ENCODE assay signal across 1 cellular context in genomic region chr16:2874584-2875362, GRCh38.
A peak's percentile ranks its signal among the peaks of the same experiment; 100 is the strongest.
TF ChIP-seq lines count a peak whose summit lies in the region.

No MANE protein-coding gene starts in this region.

TF ChIP-seq in HepG2, 621 proteins besides CTCF, POLR2A, EP300 and RAD21 (continued from another document and continues in another):
- no peak for TF ChIP-seq ZNF704 (CRISPR knock-in tag; IDR thresholded peaks at IDR 0.05; ENCODE audit: borderline replicate concordance)
- TF ChIP-seq ZNF282 (IDR thresholded peaks at IDR 0.05; ENCODE audit: partially characterized antibody) = no peak
- TF ChIP-seq TP53 (CRISPR knock-in tag; conservative IDR thresholded peaks at IDR 0.05) = no peak
- TF ChIP-seq ZBTB38 (CRISPR knock-in tag; IDR thresholded peaks at IDR 0.05) = no peak; the same call in 1 of the 2 replicates
- TF ChIP-seq, protein P1, sequence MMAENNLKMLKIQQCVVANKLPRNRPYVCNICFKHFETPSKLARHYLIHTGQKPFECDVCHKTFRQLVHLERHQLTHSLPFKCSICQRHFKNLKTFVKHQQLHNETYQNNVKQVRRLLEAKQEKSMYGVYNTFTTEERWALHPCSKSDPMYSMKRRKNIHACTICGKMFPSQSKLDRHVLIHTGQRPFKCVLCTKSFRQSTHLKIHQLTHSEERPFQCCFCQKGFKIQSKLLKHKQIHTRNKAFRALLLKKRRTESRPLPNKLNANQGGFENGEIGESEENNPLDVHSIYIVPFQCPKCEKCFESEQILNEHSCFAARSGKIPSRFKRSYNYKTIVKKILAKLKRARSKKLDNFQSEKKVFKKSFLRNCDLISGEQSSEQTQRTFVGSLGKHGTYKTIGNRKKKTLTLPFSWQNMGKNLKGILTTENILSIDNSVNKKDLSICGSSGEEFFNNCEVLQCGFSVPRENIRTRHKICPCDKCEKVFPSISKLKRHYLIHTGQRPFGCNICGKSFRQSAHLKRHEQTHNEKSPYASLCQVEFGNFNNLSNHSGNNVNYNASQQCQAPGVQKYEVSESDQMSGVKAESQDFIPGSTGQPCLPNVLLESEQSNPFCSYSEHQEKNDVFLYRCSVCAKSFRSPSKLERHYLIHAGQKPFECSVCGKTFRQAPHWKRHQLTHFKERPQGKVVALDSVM (CRISPR knock-in tag; IDR thresholded peaks at IDR 0.05) = 0 out of 2 replicates have a peak, but pooled peaks have one; percentile 14
- TF ChIP-seq, protein P2, sequence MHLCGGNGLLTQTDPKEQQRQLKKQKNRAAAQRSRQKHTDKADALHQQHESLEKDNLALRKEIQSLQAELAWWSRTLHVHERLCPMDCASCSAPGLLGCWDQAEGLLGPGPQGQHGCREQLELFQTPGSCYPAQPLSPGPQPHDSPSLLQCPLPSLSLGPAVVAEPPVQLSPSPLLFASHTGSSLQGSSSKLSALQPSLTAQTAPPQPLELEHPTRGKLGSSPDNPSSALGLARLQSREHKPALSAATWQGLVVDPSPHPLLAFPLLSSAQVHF (CRISPR knock-in tag; IDR thresholded peaks at IDR 0.05) = no peak
- TF ChIP-seq ZSCAN25 (CRISPR knock-in tag; IDR thresholded peaks at IDR 0.05) = no peak
- peak; percentile 38; the same call in 1 of the 2 replicates for TF ChIP-seq HOXA3 (CRISPR knock-in tag; IDR thresholded peaks at IDR 0.05)
- peak; percentile 33; the same call in 1 of the 2 replicates for TF ChIP-seq ZNF768 (CRISPR knock-in tag; IDR thresholded peaks at IDR 0.05)
- TF ChIP-seq ONECUT2 (CRISPR knock-in tag; IDR thresholded peaks at IDR 0.05) = no peak
- 0 out of 2 replicates have a peak, but pooled peaks have one; percentile 27 for TF ChIP-seq ZNF614 (CRISPR knock-in tag; IDR thresholded peaks at IDR 0.05; ENCODE audit: borderline replicate concordance)
- TF ChIP-seq ATF7 (IDR thresholded peaks at IDR 0.05) = no peak
- no peak for TF ChIP-seq ATF7 (CRISPR knock-in tag; IDR thresholded peaks at IDR 0.05)
- TF ChIP-seq ZNF644 (CRISPR knock-in tag; IDR thresholded peaks at IDR 0.05; ENCODE audit: low read depth) = no peak
- TF ChIP-seq NFIC (IDR thresholded peaks at IDR 0.05; ENCODE audit: low read length) = no peak
- TF ChIP-seq ZFP1 (CRISPR knock-in tag; IDR thresholded peaks at IDR 0.05) = no peak
- TF ChIP-seq, protein P3, sequence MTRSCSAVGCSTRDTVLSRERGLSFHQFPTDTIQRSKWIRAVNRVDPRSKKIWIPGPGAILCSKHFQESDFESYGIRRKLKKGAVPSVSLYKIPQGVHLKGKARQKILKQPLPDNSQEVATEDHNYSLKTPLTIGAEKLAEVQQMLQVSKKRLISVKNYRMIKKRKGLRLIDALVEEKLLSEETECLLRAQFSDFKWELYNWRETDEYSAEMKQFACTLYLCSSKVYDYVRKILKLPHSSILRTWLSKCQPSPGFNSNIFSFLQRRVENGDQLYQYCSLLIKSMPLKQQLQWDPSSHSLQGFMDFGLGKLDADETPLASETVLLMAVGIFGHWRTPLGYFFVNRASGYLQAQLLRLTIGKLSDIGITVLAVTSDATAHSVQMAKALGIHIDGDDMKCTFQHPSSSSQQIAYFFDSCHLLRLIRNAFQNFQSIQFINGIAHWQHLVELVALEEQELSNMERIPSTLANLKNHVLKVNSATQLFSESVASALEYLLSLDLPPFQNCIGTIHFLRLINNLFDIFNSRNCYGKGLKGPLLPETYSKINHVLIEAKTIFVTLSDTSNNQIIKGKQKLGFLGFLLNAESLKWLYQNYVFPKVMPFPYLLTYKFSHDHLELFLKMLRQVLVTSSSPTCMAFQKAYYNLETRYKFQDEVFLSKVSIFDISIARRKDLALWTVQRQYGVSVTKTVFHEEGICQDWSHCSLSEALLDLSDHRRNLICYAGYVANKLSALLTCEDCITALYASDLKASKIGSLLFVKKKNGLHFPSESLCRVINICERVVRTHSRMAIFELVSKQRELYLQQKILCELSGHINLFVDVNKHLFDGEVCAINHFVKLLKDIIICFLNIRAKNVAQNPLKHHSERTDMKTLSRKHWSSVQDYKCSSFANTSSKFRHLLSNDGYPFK (CRISPR knock-in tag; IDR thresholded peaks at IDR 0.05; ENCODE audit: borderline replicate concordance) = no peak
- peak; percentile 62 for TF ChIP-seq SAP130 (CRISPR knock-in tag; IDR thresholded peaks at IDR 0.05; ENCODE audit: low read depth)
- TF ChIP-seq HMG20B (CRISPR knock-in tag; conservative IDR thresholded peaks at IDR 0.05) = no peak
- TF ChIP-seq ZEB1 (IDR thresholded peaks at IDR 0.05; ENCODE audit: insufficient replicate concordance, low read depth) = no peak
- TF ChIP-seq, protein P4, sequence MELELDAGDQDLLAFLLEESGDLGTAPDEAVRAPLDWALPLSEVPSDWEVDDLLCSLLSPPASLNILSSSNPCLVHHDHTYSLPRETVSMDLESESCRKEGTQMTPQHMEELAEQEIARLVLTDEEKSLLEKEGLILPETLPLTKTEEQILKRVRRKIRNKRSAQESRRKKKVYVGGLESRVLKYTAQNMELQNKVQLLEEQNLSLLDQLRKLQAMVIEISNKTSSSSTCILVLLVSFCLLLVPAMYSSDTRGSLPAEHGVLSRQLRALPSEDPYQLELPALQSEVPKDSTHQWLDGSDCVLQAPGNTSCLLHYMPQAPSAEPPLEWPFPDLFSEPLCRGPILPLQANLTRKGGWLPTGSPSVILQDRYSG (CRISPR knock-in tag; IDR thresholded peaks at IDR 0.05) = no peak
- no peak for TF ChIP-seq ZNF180 (CRISPR knock-in tag; IDR thresholded peaks at IDR 0.05; ENCODE audit: borderline replicate concordance, low read depth)
- no peak for TF ChIP-seq SIN3B (IDR thresholded peaks at IDR 0.05; ENCODE audit: low read length)
- no peak for TF ChIP-seq ZNF354B (CRISPR knock-in tag; IDR thresholded peaks at IDR 0.05)
- TF ChIP-seq TFDP2 (CRISPR knock-in tag; IDR thresholded peaks at IDR 0.05) = 0 out of 2 replicates have a peak, but pooled peaks have one; percentile 25
- TF ChIP-seq, protein P5, sequence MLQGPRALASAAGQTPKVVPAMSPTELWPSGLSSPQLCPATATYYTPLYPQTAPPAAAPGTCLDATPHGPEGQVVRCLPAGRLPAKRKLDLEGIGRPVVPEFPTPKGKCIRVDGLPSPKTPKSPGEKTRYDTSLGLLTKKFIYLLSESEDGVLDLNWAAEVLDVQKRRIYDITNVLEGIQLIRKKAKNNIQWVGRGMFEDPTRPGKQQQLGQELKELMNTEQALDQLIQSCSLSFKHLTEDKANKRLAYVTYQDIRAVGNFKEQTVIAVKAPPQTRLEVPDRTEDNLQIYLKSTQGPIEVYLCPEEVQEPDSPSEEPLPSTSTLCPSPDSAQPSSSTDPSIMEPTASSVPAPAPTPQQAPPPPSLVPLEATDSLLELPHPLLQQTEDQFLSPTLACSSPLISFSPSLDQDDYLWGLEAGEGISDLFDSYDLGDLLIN (CRISPR knock-in tag; IDR thresholded peaks at IDR 0.05; ENCODE audit: borderline replicate concordance) = no peak
- no peak for TF ChIP-seq AHR (CRISPR knock-in tag; IDR thresholded peaks at IDR 0.05)
- TF ChIP-seq KDM2A (CRISPR knock-in tag; IDR thresholded peaks at IDR 0.05; ENCODE audit: borderline replicate concordance, low read depth) = peak; percentile 87
- TF ChIP-seq ZSCAN5A (CRISPR knock-in tag; IDR thresholded peaks at IDR 0.05; ENCODE audit: borderline replicate concordance) = no peak
- 0 out of 2 replicates have a peak, but pooled peaks have one; percentile 62 for TF ChIP-seq RCOR2 (CRISPR knock-in tag; IDR thresholded peaks at IDR 0.05)
- no peak for TF ChIP-seq SRSF9 (IDR thresholded peaks at IDR 0.05; ENCODE audit: borderline replicate concordance, insufficient read depth, low read depth, low read length, poor library complexity, severe bottlenecking)
- TF ChIP-seq, protein P6, sequence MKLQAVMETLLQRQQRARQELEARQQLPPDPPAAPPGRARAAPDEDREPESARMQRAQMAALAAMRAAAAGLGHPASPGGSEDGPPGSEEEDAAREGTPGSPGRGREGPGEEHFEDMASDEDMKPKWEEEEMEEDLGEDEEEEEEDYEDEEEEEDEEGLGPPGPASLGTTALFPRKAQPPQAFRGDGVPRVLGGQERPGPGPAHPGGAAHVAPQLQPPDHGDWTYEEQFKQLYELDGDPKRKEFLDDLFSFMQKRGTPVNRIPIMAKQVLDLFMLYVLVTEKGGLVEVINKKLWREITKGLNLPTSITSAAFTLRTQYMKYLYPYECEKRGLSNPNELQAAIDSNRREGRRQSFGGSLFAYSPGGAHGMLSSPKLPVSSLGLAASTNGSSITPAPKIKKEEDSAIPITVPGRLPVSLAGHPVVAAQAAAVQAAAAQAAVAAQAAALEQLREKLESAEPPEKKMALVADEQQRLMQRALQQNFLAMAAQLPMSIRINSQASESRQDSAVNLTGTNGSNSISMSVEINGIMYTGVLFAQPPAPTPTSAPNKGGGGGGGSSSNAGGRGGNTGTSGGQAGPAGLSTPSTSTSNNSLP (IDR thresholded peaks at IDR 0.05; ENCODE audit: low read depth, low read length) = no peak
- 0 out of 2 replicates have a peak, but pooled peaks have one; percentile 36 for TF ChIP-seq KLF11 (CRISPR knock-in tag; IDR thresholded peaks at IDR 0.05)
- TF ChIP-seq, protein P7, sequence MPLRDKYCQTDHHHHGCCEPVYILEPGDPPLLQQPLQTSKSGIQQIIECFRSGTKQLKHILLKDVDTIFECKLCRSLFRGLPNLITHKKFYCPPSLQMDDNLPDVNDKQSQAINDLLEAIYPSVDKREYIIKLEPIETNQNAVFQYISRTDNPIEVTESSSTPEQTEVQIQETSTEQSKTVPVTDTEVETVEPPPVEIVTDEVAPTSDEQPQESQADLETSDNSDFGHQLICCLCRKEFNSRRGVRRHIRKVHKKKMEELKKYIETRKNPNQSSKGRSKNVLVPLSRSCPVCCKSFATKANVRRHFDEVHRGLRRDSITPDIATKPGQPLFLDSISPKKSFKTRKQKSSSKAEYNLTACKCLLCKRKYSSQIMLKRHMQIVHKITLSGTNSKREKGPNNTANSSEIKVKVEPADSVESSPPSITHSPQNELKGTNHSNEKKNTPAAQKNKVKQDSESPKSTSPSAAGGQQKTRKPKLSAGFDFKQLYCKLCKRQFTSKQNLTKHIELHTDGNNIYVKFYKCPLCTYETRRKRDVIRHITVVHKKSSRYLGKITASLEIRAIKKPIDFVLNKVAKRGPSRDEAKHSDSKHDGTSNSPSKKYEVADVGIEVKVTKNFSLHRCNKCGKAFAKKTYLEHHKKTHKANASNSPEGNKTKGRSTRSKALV (CRISPR knock-in tag; IDR thresholded peaks at IDR 0.05) = no peak
- TF ChIP-seq, protein P8, sequence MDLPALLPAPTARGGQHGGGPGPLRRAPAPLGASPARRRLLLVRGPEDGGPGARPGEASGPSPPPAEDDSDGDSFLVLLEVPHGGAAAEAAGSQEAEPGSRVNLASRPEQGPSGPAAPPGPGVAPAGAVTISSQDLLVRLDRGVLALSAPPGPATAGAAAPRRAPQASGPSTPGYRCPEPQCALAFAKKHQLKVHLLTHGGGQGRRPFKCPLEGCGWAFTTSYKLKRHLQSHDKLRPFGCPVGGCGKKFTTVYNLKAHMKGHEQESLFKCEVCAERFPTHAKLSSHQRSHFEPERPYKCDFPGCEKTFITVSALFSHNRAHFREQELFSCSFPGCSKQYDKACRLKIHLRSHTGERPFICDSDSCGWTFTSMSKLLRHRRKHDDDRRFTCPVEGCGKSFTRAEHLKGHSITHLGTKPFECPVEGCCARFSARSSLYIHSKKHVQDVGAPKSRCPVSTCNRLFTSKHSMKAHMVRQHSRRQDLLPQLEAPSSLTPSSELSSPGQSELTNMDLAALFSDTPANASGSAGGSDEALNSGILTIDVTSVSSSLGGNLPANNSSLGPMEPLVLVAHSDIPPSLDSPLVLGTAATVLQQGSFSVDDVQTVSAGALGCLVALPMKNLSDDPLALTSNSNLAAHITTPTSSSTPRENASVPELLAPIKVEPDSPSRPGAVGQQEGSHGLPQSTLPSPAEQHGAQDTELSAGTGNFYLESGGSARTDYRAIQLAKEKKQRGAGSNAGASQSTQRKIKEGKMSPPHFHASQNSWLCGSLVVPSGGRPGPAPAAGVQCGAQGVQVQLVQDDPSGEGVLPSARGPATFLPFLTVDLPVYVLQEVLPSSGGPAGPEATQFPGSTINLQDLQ (CRISPR knock-in tag; IDR thresholded peaks at IDR 0.05) = no peak
- TF ChIP-seq GTF3A (CRISPR knock-in tag; conservative IDR thresholded peaks at IDR 0.05) = no peak
- TF ChIP-seq SMARCC2 (IDR thresholded peaks at IDR 0.05) = no peak
- TF ChIP-seq, protein P9, sequence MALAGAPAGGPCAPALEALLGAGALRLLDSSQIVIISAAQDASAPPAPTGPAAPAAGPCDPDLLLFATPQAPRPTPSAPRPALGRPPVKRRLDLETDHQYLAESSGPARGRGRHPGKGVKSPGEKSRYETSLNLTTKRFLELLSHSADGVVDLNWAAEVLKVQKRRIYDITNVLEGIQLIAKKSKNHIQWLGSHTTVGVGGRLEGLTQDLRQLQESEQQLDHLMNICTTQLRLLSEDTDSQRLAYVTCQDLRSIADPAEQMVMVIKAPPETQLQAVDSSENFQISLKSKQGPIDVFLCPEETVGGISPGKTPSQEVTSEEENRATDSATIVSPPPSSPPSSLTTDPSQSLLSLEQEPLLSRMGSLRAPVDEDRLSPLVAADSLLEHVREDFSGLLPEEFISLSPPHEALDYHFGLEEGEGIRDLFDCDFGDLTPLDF (CRISPR knock-in tag; IDR thresholded peaks at IDR 0.05) = no peak
